11 cellular contexts compared by ENCODE assay signal in the genomic region with DNA sequence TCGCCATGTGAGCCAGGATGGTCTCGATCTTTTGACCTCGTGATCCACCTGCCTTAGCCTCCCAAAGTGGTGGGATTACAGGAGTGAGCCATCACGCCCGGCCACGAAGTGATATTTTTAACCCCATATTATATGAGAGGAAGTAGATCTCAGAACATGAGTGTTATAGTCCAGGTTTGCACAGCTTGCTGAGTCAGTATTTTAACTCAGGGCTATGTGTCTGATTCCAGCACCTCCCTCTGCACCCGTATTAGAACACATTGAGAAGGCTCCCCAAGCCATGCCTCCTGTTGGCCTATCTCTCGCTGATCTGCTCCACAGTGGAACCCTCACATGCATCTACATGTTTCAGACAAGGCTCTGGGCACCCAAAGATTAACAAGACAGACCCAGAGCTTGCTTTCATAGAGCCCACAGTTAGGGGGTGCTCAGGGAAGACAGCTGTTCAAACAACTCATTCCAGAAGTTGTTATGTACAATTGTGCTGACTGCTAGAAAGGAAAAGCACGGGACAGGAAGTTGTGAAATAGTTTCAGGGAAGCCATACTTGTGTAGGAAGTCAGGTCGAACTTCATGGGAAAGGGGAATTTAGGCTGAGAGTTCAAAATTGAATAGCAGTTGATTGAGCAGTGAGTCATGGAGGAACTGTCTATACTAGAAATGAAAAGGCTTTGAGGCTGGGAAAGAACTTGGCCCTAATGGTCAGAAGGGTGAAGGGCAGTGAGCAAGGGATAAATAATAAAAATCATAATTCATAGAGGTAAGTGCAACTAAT. TPM values are rescaled to one million over a fixed set of nuclear protein-coding genes. Genes with fewer than 3 reads are reported as not detected.
DNase-seq lines count a peak whose midpoint lies in the region; ATAC-seq, FAIRE-seq and TF ChIP-seq lines count a peak whose summit lies in the region.
"Had no signal": no experiment of that assay in that cellular context is flagged by ENCODE, and none has a peak within 500 bp of the region (broad histone marks: within the 10 kb centered on the region; RNA-seq: fewer than 3 reads in every experiment).

No MANE protein-coding gene starts in this region.

- no peak overlapping the region for H3K4me2 ChIP-seq in K562 (ENCODE audit: insufficient read depth, low read length)

- DNase-seq in activated T-cell treated with anti-CD3 and anti-CD28 coated beads, Interleukin-2, amount 50 U/mL, for 72 hours: peak in 1 of 2 donors; percentile 23
- DNase-seq in activated T-cell treated with anti-CD3 and anti-CD28 coated beads, Interleukin-2, amount 50 U/mL, for 1 hour: no peak
- no peak for DNase-seq in K562 (ENCODE audit: extremely low read depth in 1 of 4, low spot score in 3 of 4)
- no peak for DNase-seq in lower lobe of right lung
- DNase-seq in upper lobe of right lung: no peak
- DNase-seq in T1000 (lab: John Stamatoyannopoulos, UW): no peak
- no peak for DNase-seq in retina
- DNase-seq in NCI-H82 (lab: John Stamatoyannopoulos, UW): no peak
- DNase-seq: naive B cell, NCI-H2171 had no signal

- TF ChIP-seq EP300 in K562 (IDR thresholded peaks at IDR 0.05; ENCODE audit: low read length): no peak

- H3K27me3 ChIP-seq in K562 (ENCODE audit: control insufficient read depth in 2 of 2, insufficient read depth in 2 of 2, low read length in 2 of 2): peaks cover 2 to 10% of the 10 kb centered on the region in 2 experiments; a peak in 2 of 5 replicates
- no peaks in the 10 kb centered on the region for H3K27me3 ChIP-seq in lower lobe of right lung (ENCODE audit: low read depth)
- H3K27me3 ChIP-seq in upper lobe of right lung: peaks cover 12% of the 10 kb centered on the region
- H3K27me3 ChIP-seq: vagina had no signal

- no peaks in the 10 kb centered on the region for H3K27me3 Mint-ChIP-seq in activated T-cell treated with anti-CD3 and anti-CD28 coated beads, Interleukin-2, amount 50 U/mL, for 72 hours (ENCODE audit: low read depth)

- TF ChIP-seq CTCF in K562 (IDR thresholded peaks at IDR 0.05 in 2 of 3, conservative IDR thresholded peaks at IDR 0.05 in 1 of 3; ENCODE audit: insufficient read depth in 2 of 3, low read depth in 1 of 3, low read length in 3 of 3) (no peak), lower lobe of right lung (IDR thresholded peaks at IDR 0.05) (no peak), upper lobe of right lung (IDR thresholded peaks at IDR 0.05) (no peak)

- H3K9me1 ChIP-seq in K562 (ENCODE audit: control insufficient read depth, insufficient read depth, low read length): no peaks in the 10 kb centered on the region

- no peak overlapping the region for H3K9ac ChIP-seq in K562 (ENCODE audit: insufficient read depth in 1 of 2, low read depth in 2 of 2, low read length in 2 of 2)

- H3K27ac ChIP-seq in K562 (ENCODE audit: extremely low read depth, low read depth, low read length) (no peak overlapping the region), lower lobe of right lung (peak overlapping the region; percentile 47), upper lobe of right lung (peak overlapping the region; percentile 30)
- H3K27ac ChIP-seq: vagina had no signal

- H3K36me3 ChIP-seq in K562 (ENCODE audit: control insufficient read depth, insufficient read depth, low read length): no peaks in the 10 kb centered on the region
- H3K36me3 ChIP-seq in lower lobe of right lung: no peaks in the 10 kb centered on the region
- no peaks in the 10 kb centered on the region for H3K36me3 ChIP-seq in upper lobe of right lung
- H3K36me3 ChIP-seq: vagina had no signal

- CTCF ChIA-PET in K562 (lab: Yijun Ruan, JAX; ENCODE audit: low intra/inter-chr PET ratio): no interaction called here

- no peaks in the 10 kb centered on the region for H3K36me3 Mint-ChIP-seq in activated T-cell treated with anti-CD3 and anti-CD28 coated beads, Interleukin-2, amount 50 U/mL, for 72 hours (ENCODE audit: insufficient read depth in 2 of 2)
- H3K36me3 Mint-ChIP-seq: naive B cell had no signal

- H3K4me3 ChIP-seq in K562 (no peak overlapping the region), lower lobe of right lung (no peak overlapping the region), upper lobe of right lung (no peak overlapping the region)
- H3K4me3 ChIP-seq: vagina had no signal

- TF ChIP-seq RAD21 in K562 (CRISPR knock-in tag; conservative IDR thresholded peaks at IDR 0.05 in 1 of 2, IDR thresholded peaks at IDR 0.05 in 1 of 2): no peak

- H3K9me3 ChIP-seq in K562 (replicated peaks; ENCODE audit: control insufficient read depth, insufficient read depth, low read depth, low read length): no peaks in the 10 kb centered on the region
- H3K9me3 ChIP-seq in lower lobe of right lung: no peaks in the 10 kb centered on the region
- H3K9me3 ChIP-seq in upper lobe of right lung: no peaks in the 10 kb centered on the region
- H3K9me3 ChIP-seq: vagina had no signal

- peak overlapping the region; percentile 71; the same call in 1 of the 2 replicates for H2AFZ ChIP-seq in K562 (ENCODE audit: low read depth, low read length)

- ATAC-seq in activated T-cell treated with anti-CD3 and anti-CD28 coated beads, Interleukin-2, amount 50 U/mL, for 72 hours (replicated peaks in 1 of 2): peak; percentile 67 to 82
- ATAC-seq in K562 (no peak; the same call in 2 of the 3 replicates), lower lobe of right lung (peak; percentile 66 to 73), upper lobe of right lung (peak; percentile 77)

- H3K79me2 ChIP-seq in K562 (ENCODE audit: control insufficient read depth, insufficient read depth, low read length): no peaks in the 10 kb centered on the region

- POLR2A ChIA-PET in K562 (lab: Yijun Ruan, JAX): no interaction called here

- peaks cover 15% of the 10 kb centered on the region for H3K4me1 Mint-ChIP-seq in activated T-cell treated with anti-CD3 and anti-CD28 coated beads, Interleukin-2, amount 50 U/mL, for 72 hours (ENCODE audit: low read depth)

- peak; percentile 23 for FAIRE-seq in K562 (lab: Jason Lieb, UNC)

- in situ Hi-C loops in K562 (cut with MboI): no loop called here

- 0 out of 2 replicates have a peak, but pooled peaks cover 3% of the 10 kb centered on the region for H4K20me1 ChIP-seq in K562 (replicated peaks; ENCODE audit: control insufficient read depth, insufficient read depth, low read length)

- intact Hi-C loops in K562 (cut with micrococcal nuclease): no loop called here
- intact Hi-C loops in lower lobe of right lung (cut with DNase I): no loop called here
- intact Hi-C loops in upper lobe of right lung (cut with DNase I): no loop called here

- H3K9me3 Mint-ChIP-seq in activated T-cell treated with anti-CD3 and anti-CD28 coated beads, Interleukin-2, amount 50 U/mL, for 72 hours: no peaks in the 10 kb centered on the region

- H3K4me1 ChIP-seq in K562 (replicated peaks in 1 of 2; ENCODE audit: control insufficient read depth in 2 of 2, insufficient read depth in 2 of 2, low read length in 2 of 2) (peaks cover 0 to 5% of the 10 kb centered on the region in 2 experiments; a peak in 2 of 5 replicates), lower lobe of right lung (peaks cover 19% of the 10 kb centered on the region), upper lobe of right lung (peaks cover 15% of the 10 kb centered on the region)
- H3K4me1 ChIP-seq: vagina had no signal

- H3K4me3 Mint-ChIP-seq in activated T-cell treated with anti-CD3 and anti-CD28 coated beads, Interleukin-2, amount 50 U/mL, for 72 hours: peak overlapping the region in 1 of 2 donors; percentile 2

- no peak overlapping the region for H3K27ac Mint-ChIP-seq in activated T-cell treated with anti-CD3 and anti-CD28 coated beads, Interleukin-2, amount 50 U/mL, for 72 hours
- H3K27ac Mint-ChIP-seq: naive B cell had no signal

- 14% methylated on average over 10 of the region's 10 CpGs for WGBS in K562 (ENCODE audit: insufficient coverage, low coverage, missing lambda C conversion rate)

- BruUV-seq in K562 (replicated peaks; lab: Mats Ljungman, UMichigan): no TSS peak

- TF ChIP-seq POLR2A in K562 (conservative IDR thresholded peaks at IDR 0.05): no peak

TF ChIP-seq in K562, 482 proteins besides CTCF, POLR2A, EP300 and RAD21 (continues in another document):
- peak; percentile 30; the same call in 1 of the 2 replicates for TF ChIP-seq MAFF (IDR thresholded peaks at IDR 0.05; ENCODE audit: low read length)
- TF ChIP-seq PTTG1 (tag; IDR thresholded peaks at IDR 0.05; ENCODE audit: low read depth): no peak
- TF ChIP-seq, protein P1, sequence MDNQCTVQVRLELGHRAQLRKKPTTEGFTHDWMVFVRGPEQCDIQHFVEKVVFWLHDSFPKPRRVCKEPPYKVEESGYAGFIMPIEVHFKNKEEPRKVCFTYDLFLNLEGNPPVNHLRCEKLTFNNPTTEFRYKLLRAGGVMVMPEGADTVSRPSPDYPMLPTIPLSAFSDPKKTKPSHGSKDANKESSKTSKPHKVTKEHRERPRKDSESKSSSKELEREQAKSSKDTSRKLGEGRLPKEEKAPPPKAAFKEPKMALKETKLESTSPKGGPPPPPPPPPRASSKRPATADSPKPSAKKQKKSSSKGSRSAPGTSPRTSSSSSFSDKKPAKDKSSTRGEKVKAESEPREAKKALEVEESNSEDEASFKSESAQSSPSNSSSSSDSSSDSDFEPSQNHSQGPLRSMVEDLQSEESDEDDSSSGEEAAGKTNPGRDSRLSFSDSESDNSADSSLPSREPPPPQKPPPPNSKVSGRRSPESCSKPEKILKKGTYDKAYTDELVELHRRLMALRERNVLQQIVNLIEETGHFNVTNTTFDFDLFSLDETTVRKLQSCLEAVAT (IDR thresholded peaks at IDR 0.05): no peak
- TF ChIP-seq SP1 (CRISPR knock-in tag; IDR thresholded peaks at IDR 0.05): no peak
- no peak for TF ChIP-seq MCM7 (IDR thresholded peaks at IDR 0.05)

RNA-seq across cellular contexts. Expression of a gene that starts 49.3 kb away (rescaled TPM):
- total RNA-seq in activated T-cell treated with anti-CD3 and anti-CD28 coated beads, Interleukin-2, amount 50 U/mL, for 72 hours: 10 to 100 TPM; 22.0 to 30.1 TPM
- 60.7 and 66.5 TPM in 2 replicates for total RNA-seq in K562 (2011; cell fraction: chromatin; rRNA removed; ENCODE audit: low replicate concordance)
- total RNA-seq in K562 (2011; cell fraction: nucleolus; rRNA removed): 35.2 and 50.7 TPM in 2 replicates
- 48.4 and 54.5 TPM in 2 replicates for total RNA-seq in K562 (2011; cell fraction: nucleoplasm; rRNA removed)
- 40.1 and 41.7 TPM in 2 replicates for total RNA-seq in K562 (2014; rRNA removed)
- total RNA-seq in K562 (2014; rRNA removed; fragmentation: Illumina TruSeq; extraction: Trizol): 27.7 and 28.6 TPM in 2 replicates
- 23.5 and 23.7 TPM in 2 replicates for total RNA-seq in K562 (2015; rRNA removed; fragmentation: Illumina TruSeq; extraction: Trizol)
- total RNA-seq in K562 (2021): 42.2 and 42.3 TPM in 2 replicates
- polyA plus RNA-seq in K562 (2011; rRNA removed): 32.2 and 36.1 TPM in 2 replicates
- 24.9 and 27.5 TPM in 2 replicates for polyA plus RNA-seq in K562 (2011; cell fraction: cytosol; rRNA removed)
- polyA plus RNA-seq in K562 (2011; cell fraction: nucleus; rRNA removed): 43.1 and 64.0 TPM in 2 replicates
- polyA plus RNA-seq in K562 (2012): 10.8 and 25.3 TPM in 2 replicates
- 25.7 and 32.0 TPM in 2 replicates for polyA plus RNA-seq in K562 (2014; fragmentation: Illumina TruSeq; extraction: Trizol)
- polyA plus RNA-seq in K562 (2014; fragmentation: Nextera tagmentation; extraction: Ambion mirVana): 1 to 10 TPM; 6.5 to 9.3 TPM
- 17.3 and 18.4 TPM in 2 replicates for polyA plus RNA-seq in K562 (2014; rRNA removed)
- polyA minus RNA-seq in K562 (2011; rRNA and poly(A)+ RNA removed): 88.8 and 89.3 TPM in 2 replicates
- polyA minus RNA-seq in K562 (2011; cell fraction: cytosol; rRNA and poly(A)+ RNA removed): 32.7 and 33.3 TPM in 2 replicates
- polyA minus RNA-seq in K562 (2011; cell fraction: nucleus; rRNA and poly(A)+ RNA removed): 18.7 and 37.4 TPM in 2 replicates
- total RNA-seq in lower lobe of right lung: 25.7 TPM
- 25.7 TPM for total RNA-seq in upper lobe of right lung
